In the genomic region with DNA sequence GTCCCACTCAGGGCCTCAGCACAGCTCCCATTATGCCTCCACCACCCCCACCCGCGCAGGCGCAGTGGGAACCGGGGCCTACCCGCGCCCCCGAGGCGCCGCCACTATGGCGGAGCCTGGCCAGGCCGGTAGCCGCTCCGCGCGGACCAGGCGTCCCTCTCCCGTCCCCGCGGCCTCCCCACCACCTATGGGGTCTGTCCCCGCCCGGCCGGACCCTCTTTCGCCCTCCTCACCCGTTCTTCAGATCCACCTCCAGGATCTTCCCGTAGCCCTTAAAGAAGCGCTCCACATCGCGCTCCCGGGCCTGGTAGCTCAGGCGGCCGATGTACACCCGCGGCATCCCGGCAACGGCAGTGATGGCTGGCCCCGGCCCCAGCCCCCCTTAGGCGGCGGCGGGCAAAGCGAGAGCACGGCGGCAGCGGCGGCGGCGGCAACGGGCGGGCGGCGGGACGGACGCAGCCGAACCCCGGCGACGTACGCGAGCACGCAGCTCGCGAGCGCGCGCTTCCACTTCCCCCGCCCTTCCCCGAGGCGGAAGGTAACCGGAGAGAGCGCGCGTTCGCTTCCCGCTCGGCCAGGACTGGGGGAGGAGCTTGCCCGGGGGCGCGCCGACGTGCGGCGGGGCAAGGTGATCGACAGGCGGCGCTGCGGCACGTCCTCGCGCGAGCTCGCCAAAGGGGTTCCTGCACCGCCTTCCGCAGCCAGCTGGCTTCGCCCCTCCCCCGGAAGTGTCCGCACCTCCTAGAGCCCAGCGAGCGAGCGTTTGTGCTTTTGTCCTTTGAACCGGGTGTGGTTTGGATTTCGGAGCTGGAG, we compare ENCODE assay signal across 8 cellular contexts. TPM values are rescaled to one million over a fixed set of nuclear protein-coding genes. Genes with fewer than 3 reads are reported as not detected.
DNase-seq lines count a peak whose midpoint lies in the region; ATAC-seq and TF ChIP-seq lines count a peak whose summit lies in the region.

A gene (minus strand): TSS at position 488 of the 813 bp plus-strand sequence. CDS start 148 bp downstream, at position 340.

- POLR2A ChIA-PET in CD8-positive, alpha-beta T cell (lab: Charles Lee): interaction anchor here (0.6 to 2.6 kb wide), 24 partner anchors 11 to 1456 kb away, joined by 3 to 19 read pairs (median 4); a partner anchor contains a TSS
- POLR2A ChIA-PET in activated CD4-positive, alpha-beta memory T cell treated with anti-CD3 and anti-CD28 coated beads for 36 hours (lab: Charles Lee): interaction anchor here (0.6 to 3.0 kb wide), 26 partner anchors 10 to 853 kb away, joined by 3 to 19 read pairs (median 4); a partner anchor contains a TSS

- peaks cover 37% of the 10 kb centered on the region for H3K4me1 ChIP-seq in CD8-positive, alpha-beta T cell (ENCODE audit: insufficient read depth, low read length)
- H3K4me1 ChIP-seq in liver (ENCODE audit: control insufficient read depth in 4 of 4, insufficient read depth in 4 of 4, low read length in 3 of 4): peaks cover 14 to 52% (median 37%) of the 10 kb centered on the region in 4 donors

- peak; percentile 92 for ATAC-seq in CD8-positive, alpha-beta T cell
- ATAC-seq in GM19452 (IDR thresholded peaks at IDR 0.05; ENCODE audit: unreplicated experiment): peak; percentile 84

- peak within 1 kb of the TSS; percentile 89 for H3K4me3 ChIP-seq in CD8-positive, alpha-beta T cell (ENCODE audit: low read depth, low read length)
- H3K4me3 ChIP-seq in liver (ENCODE audit: low read depth in 1 of 3, low read length in 3 of 3): peak within 1 kb of the TSS; percentile 87 to 99 (median 95)

- H3K9me3 Mint-ChIP-seq in CD8-positive, alpha-beta T cell: no peaks in the 10 kb centered on the region
- H3K9me3 Mint-ChIP-seq in activated CD4-positive, alpha-beta memory T cell treated with anti-CD3 and anti-CD28 coated beads for 36 hours: no peaks in the 10 kb centered on the region

- under 1% methylated on average over 100 of the region's 100 CpGs for WGBS in liver

- H3K27ac Mint-ChIP-seq in CD8-positive, alpha-beta T cell: peak within 1 kb of the TSS; percentile 94
- H3K27ac Mint-ChIP-seq in activated CD4-positive, alpha-beta memory T cell treated with anti-CD3 and anti-CD28 coated beads for 36 hours: peak within 1 kb of the TSS; percentile 98

- H3K4me3 Mint-ChIP-seq in CD8-positive, alpha-beta T cell: peak within 1 kb of the TSS; percentile 94
- H3K4me3 Mint-ChIP-seq in activated CD4-positive, alpha-beta memory T cell treated with anti-CD3 and anti-CD28 coated beads for 36 hours: peak within 1 kb of the TSS; percentile 98

- CTCF ChIA-PET in CD8-positive, alpha-beta T cell (lab: Charles Lee): interaction anchor here (0.7 to 4.4 kb wide), 13 partner anchors 10 to 445 kb away, joined by 3 to 33 read pairs (median 3); a partner anchor contains a TSS
- CTCF ChIA-PET in activated CD4-positive, alpha-beta memory T cell treated with anti-CD3 and anti-CD28 coated beads for 36 hours (lab: Charles Lee): interaction anchor here (0.6 to 4.7 kb wide), 21 partner anchors 8 to 1568 kb away, joined by 3 to 69 read pairs (median 4); a partner anchor contains a TSS

- peak; percentile 98 to 99 (median 99) for DNase-seq in CD8-positive, alpha-beta T cell
- peak; percentile 99 for DNase-seq in HK-2 (ENCODE audit: unreplicated experiment)
- DNase-seq in NCI-H82 treated with DMSO at 0.1 percent for 48 hours (lab: John Stamatoyannopoulos, UW; ENCODE audit: unreplicated experiment): peak; percentile 97
- DNase-seq in activated CD4-positive, alpha-beta memory T cell treated with anti-CD3 and anti-CD28 coated beads for 36 hours: peak; percentile 99
- DNase-seq in dermis microvascular lymphatic vessel endothelial cell (ENCODE audit: low read depth in 2 of 2): peak; percentile 93 to 98
- peak; percentile 98 for DNase-seq in stimulated activated CD4-positive, alpha-beta T cell treated with anti-CD3 and anti-CD28 coated beads, Interleukin-4, amount 100 ng/mL, for 24 hours

- TF ChIP-seq CTCF in CD8-positive, alpha-beta T cell (IDR thresholded peaks at IDR 0.05): peak; percentile 68
- TF ChIP-seq CTCF in liver (IDR thresholded peaks at IDR 0.05; ENCODE audit: low read depth, low read length, missing input control): peak; percentile 75

- H3K9me3 ChIP-seq in CD8-positive, alpha-beta T cell (ENCODE audit: low read length): no peaks in the 10 kb centered on the region
- no peaks in the 10 kb centered on the region for H3K9me3 ChIP-seq in liver (ENCODE audit: control insufficient read depth in 4 of 4, low read length in 3 of 4)

- H3K36me3 Mint-ChIP-seq in CD8-positive, alpha-beta T cell: peaks cover 30% of the 10 kb centered on the region
- H3K36me3 Mint-ChIP-seq in activated CD4-positive, alpha-beta memory T cell treated with anti-CD3 and anti-CD28 coated beads for 36 hours: peaks cover 36% of the 10 kb centered on the region

- peak within 1 kb of the TSS; percentile 94 for H3K27ac ChIP-seq in CD8-positive, alpha-beta T cell (ENCODE audit: low read depth, low read length)
- H3K27ac ChIP-seq in liver (ENCODE audit: low read depth in 1 of 2, low read length in 2 of 2): peak within 1 kb of the TSS; percentile 100

- TF ChIP-seq RAD21 in liver (IDR thresholded peaks at IDR 0.05): peak; percentile 63 to 66

- H3K9ac ChIP-seq in liver (ENCODE audit: low read depth in 1 of 2, low read length in 2 of 2): peak within 1 kb of the TSS; percentile 99

- intact Hi-C loops in CD8-positive, alpha-beta T cell (cut with DNase I, micrococcal nuclease): loop anchor here (1.0 to 5.0 kb wide), 12 partner anchors 22 to 853 kb away; a partner anchor contains a TSS
- intact Hi-C loops in activated CD4-positive, alpha-beta memory T cell treated with anti-CD3 and anti-CD28 coated beads for 36 hours (cut with micrococcal nuclease): loop anchor here (1.0 to 10.0 kb wide), 8 partner anchors 21 to 857 kb away; a partner anchor contains a TSS

- no peaks in the 10 kb centered on the region for H3K27me3 ChIP-seq in CD8-positive, alpha-beta T cell (ENCODE audit: insufficient read depth, low read length)
- H3K27me3 ChIP-seq in liver (ENCODE audit: control insufficient read depth in 4 of 4, insufficient read depth in 4 of 4, low read length in 3 of 4): no peaks in the 10 kb centered on the region

- H3K27me3 Mint-ChIP-seq in CD8-positive, alpha-beta T cell (ENCODE audit: low read depth): no peaks in the 10 kb centered on the region
- H3K27me3 Mint-ChIP-seq in activated CD4-positive, alpha-beta memory T cell treated with anti-CD3 and anti-CD28 coated beads for 36 hours: no peaks in the 10 kb centered on the region

- H3K4me1 Mint-ChIP-seq in CD8-positive, alpha-beta T cell (ENCODE audit: low read depth): peaks cover 48% of the 10 kb centered on the region
- peaks cover 44% of the 10 kb centered on the region for H3K4me1 Mint-ChIP-seq in activated CD4-positive, alpha-beta memory T cell treated with anti-CD3 and anti-CD28 coated beads for 36 hours (ENCODE audit: low read depth)

- peaks cover 4% of the 10 kb centered on the region for H3K36me3 ChIP-seq in CD8-positive, alpha-beta T cell (ENCODE audit: insufficient read depth, low read length)
- H3K36me3 ChIP-seq in liver (ENCODE audit: control insufficient read depth in 4 of 4, insufficient read depth in 3 of 4, low read depth in 1 of 4, low read length in 3 of 4): peaks cover 0 to 2% (median 0%) of the 10 kb centered on the region in 4 donors

TF ChIP-seq in liver, 16 proteins besides CTCF, POLR2A, EP300 and RAD21 (continues in another document):
- TF ChIP-seq, protein P1, sequence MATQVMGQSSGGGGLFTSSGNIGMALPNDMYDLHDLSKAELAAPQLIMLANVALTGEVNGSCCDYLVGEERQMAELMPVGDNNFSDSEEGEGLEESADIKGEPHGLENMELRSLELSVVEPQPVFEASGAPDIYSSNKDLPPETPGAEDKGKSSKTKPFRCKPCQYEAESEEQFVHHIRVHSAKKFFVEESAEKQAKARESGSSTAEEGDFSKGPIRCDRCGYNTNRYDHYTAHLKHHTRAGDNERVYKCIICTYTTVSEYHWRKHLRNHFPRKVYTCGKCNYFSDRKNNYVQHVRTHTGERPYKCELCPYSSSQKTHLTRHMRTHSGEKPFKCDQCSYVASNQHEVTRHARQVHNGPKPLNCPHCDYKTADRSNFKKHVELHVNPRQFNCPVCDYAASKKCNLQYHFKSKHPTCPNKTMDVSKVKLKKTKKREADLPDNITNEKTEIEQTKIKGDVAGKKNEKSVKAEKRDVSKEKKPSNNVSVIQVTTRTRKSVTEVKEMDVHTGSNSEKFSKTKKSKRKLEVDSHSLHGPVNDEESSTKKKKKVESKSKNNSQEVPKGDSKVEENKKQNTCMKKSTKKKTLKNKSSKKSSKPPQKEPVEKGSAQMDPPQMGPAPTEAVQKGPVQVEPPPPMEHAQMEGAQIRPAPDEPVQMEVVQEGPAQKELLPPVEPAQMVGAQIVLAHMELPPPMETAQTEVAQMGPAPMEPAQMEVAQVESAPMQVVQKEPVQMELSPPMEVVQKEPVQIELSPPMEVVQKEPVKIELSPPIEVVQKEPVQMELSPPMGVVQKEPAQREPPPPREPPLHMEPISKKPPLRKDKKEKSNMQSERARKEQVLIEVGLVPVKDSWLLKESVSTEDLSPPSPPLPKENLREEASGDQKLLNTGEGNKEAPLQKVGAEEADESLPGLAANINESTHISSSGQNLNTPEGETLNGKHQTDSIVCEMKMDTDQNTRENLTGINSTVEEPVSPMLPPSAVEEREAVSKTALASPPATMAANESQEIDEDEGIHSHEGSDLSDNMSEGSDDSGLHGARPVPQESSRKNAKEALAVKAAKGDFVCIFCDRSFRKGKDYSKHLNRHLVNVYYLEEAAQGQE (IDR thresholded peaks at IDR 0.05): peak; percentile 83
- TF ChIP-seq HNF4A (conservative IDR thresholded peaks at IDR 0.05): peak; percentile 91 to 97
- TF ChIP-seq JUND (IDR thresholded peaks at IDR 0.05): peak in 1 of 2 donors; percentile 74
- TF ChIP-seq, protein P2, sequence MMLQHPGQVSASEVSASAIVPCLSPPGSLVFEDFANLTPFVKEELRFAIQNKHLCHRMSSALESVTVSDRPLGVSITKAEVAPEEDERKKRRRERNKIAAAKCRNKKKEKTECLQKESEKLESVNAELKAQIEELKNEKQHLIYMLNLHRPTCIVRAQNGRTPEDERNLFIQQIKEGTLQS (IDR thresholded peaks at IDR 0.05): no peak
- TF ChIP-seq FOXA2 (IDR thresholded peaks at IDR 0.05): peak; percentile 58
- TF ChIP-seq TAF1 (conservative IDR thresholded peaks at IDR 0.05): no peak
- TF ChIP-seq YY1 (IDR thresholded peaks at IDR 0.05): peak; percentile 86
- TF ChIP-seq HNF4G (IDR thresholded peaks at IDR 0.05): peak; percentile 81
- peak; percentile 73 to 77 for TF ChIP-seq RXRA (IDR thresholded peaks at IDR 0.05)
- TF ChIP-seq EGR1 (IDR thresholded peaks at IDR 0.05; ENCODE audit: low read depth in 2 of 2): peak in 1 of 2 donors; percentile 87
- no peak for TF ChIP-seq NR2F2 (IDR thresholded peaks at IDR 0.05)

RNA-seq across cellular contexts. Expression of the gene that starts here (rescaled TPM):
- total RNA-seq in CD8-positive, alpha-beta T cell: 10 to 100 TPM; 83.6 to 92.2 TPM
- total RNA-seq in activated CD4-positive, alpha-beta memory T cell treated with anti-CD3 and anti-CD28 coated beads for 36 hours: 100 to 1,000 TPM; 133 to 136 TPM
- total RNA-seq in dermis microvascular lymphatic vessel endothelial cell: 25.3 and 28.7 TPM in 2 replicates
- total RNA-seq in liver: 10 to 100 TPM; 26.3 to 45.8 TPM
- 10 to 100 TPM; 24.0 to 34.1 TPM for polyA plus RNA-seq in liver

Comparison
In these comparisons a context has a peak if more than half of its experiments do, and no peak if none do; other contexts are left out.
1. Peak in every context shown above with its lines: DNase-seq, ATAC-seq, H3K4me3 ChIP-seq and H3K27ac ChIP-seq.